ENCODE assay signal across 13 cellular contexts in the genomic region with DNA sequence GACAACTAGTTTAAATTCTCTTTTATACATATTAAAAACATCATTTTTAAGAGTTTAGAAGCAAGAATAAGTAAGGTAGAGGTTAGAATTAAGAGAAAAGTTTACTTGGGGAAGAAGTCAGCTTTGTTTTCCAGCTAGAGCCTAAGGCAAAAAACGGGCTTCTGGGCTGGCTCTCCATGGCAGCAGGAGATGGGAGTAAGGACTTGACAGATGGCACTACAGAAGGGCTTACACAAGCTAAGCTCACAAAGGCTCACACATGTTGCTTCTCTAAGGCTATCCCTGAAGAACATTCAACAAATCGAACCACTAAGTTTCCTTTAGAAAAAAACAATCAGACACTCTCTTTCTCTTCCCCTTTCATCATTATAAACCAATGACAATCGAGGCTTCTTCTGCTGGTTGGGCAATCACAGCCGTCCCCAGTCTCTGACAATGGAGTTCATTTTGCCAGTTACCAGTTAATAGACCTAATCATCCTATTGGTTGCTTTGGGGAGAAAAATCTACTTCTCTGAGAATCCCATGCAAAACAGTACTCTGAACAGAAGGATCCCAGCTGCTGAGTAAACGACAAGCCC. TPM values are rescaled to one million over a fixed set of nuclear protein-coding genes. Genes with fewer than 3 reads are reported as not detected.
A peak's percentile ranks its signal among the peaks of the same experiment; 100 is the strongest.
DNase-seq lines count a peak whose midpoint lies in the region; ATAC-seq lines count a peak whose summit lies in the region.
"Had no signal": no experiment of that assay in that cellular context is flagged by ENCODE, and none has a peak within 500 bp of the region (broad histone marks: within the 10 kb centered on the region; RNA-seq: fewer than 3 reads in every experiment).

No MANE protein-coding gene starts in this region.

- H3K36me3 Mint-ChIP-seq in activated T-helper 17 cell treated with anti-CD3 and anti-CD28 coated beads, Interleukin-2, amount 50 U/mL, for 72 hours (ENCODE audit: low read depth) = peaks cover 95% of the 10 kb centered on the region
- peaks cover 0 to 56% (median 18%) of the 10 kb centered on the region in 3 donors for H3K36me3 Mint-ChIP-seq in naive thymus-derived CD8-positive, alpha-beta T cell

- no peaks in the 10 kb centered on the region for H3K9me3 Mint-ChIP-seq in activated T-helper 17 cell treated with anti-CD3 and anti-CD28 coated beads, Interleukin-2, amount 50 U/mL, for 72 hours
- no peaks in the 10 kb centered on the region for H3K9me3 Mint-ChIP-seq in naive thymus-derived CD8-positive, alpha-beta T cell

- H3K27me3 ChIP-seq in Karpas-422 (ENCODE audit: low read length) = no peaks in the 10 kb centered on the region
- H3K27me3 ChIP-seq: foreskin keratinocyte, left lung had no signal

- POLR2A ChIA-PET in naive thymus-derived CD8-positive, alpha-beta T cell (lab: Charles Lee) = no interaction called here

- H3K9me2 ChIP-seq in Karpas-422 (replicated peaks; ENCODE audit: insufficient read depth, low read length) = no peaks in the 10 kb centered on the region

- H3K27ac Mint-ChIP-seq in activated T-helper 17 cell treated with anti-CD3 and anti-CD28 coated beads, Interleukin-2, amount 50 U/mL, for 72 hours = peak overlapping the region; percentile 32
- H3K27ac Mint-ChIP-seq in naive thymus-derived CD8-positive, alpha-beta T cell = peak overlapping the region; percentile 40 to 95 (median 80)

- H3K36me3 ChIP-seq in Karpas-422 (ENCODE audit: insufficient read depth, low read length) = peaks cover 55% of the 10 kb centered on the region

- no peaks in the 10 kb centered on the region for H3K4me1 ChIP-seq in Karpas-422 (ENCODE audit: low read length)

- no peaks in the 10 kb centered on the region for H3K27me3 Mint-ChIP-seq in activated T-helper 17 cell treated with anti-CD3 and anti-CD28 coated beads, Interleukin-2, amount 50 U/mL, for 72 hours
- H3K27me3 Mint-ChIP-seq in naive thymus-derived CD8-positive, alpha-beta T cell = no peaks in the 10 kb centered on the region

- ATAC-seq in activated T-helper 17 cell treated with anti-CD3 and anti-CD28 coated beads, Interleukin-2, amount 50 U/mL, for 72 hours (replicated peaks) = no peak
- no peak for ATAC-seq in naive thymus-derived CD8-positive, alpha-beta T cell
- ATAC-seq: foreskin keratinocyte, left lung had no signal

- H3K27ac ChIP-seq in Karpas-422 (ENCODE audit: low read length) = no peak overlapping the region
- H3K27ac ChIP-seq: foreskin keratinocyte, left lung, PC-9 had no signal

- no peaks in the 10 kb centered on the region for H3K9me3 ChIP-seq in Karpas-422 (ENCODE audit: low read length)
- H3K9me3 ChIP-seq: left lung had no signal

- H2AFZ ChIP-seq in Karpas-422 (ENCODE audit: low read length) = no peak overlapping the region
- H2AFZ ChIP-seq: PC-9 had no signal

- H3K79me2 ChIP-seq in Karpas-422 (ENCODE audit: low read length) = 0 out of 2 replicates have a peak, but pooled peaks cover 2% of the 10 kb centered on the region

- no peaks in the 10 kb centered on the region; the same call in 1 of the 2 replicates for H4K20me1 ChIP-seq in Karpas-422 (ENCODE audit: insufficient read depth, low read depth, low read length)

- no peak overlapping the region for H3K4me2 ChIP-seq in Karpas-422 (ENCODE audit: low read depth, low read length, poor library complexity, severe bottlenecking)
- H3K4me2 ChIP-seq: PC-9 had no signal

- no peak overlapping the region for H3K4me3 ChIP-seq in Karpas-422 (ENCODE audit: low read length)
- H3K4me3 ChIP-seq: left lung, PC-9 had no signal

- H3K9ac ChIP-seq in Karpas-422 (ENCODE audit: low read length) = no peak overlapping the region

- H3K4me1 Mint-ChIP-seq in activated T-helper 17 cell treated with anti-CD3 and anti-CD28 coated beads, Interleukin-2, amount 50 U/mL, for 72 hours = peaks cover 49% of the 10 kb centered on the region
- peaks cover 36 to 60% (median 59%) of the 10 kb centered on the region in 4 donors for H3K4me1 Mint-ChIP-seq in naive thymus-derived CD8-positive, alpha-beta T cell

- H3K4me3 Mint-ChIP-seq in activated T-helper 17 cell treated with anti-CD3 and anti-CD28 coated beads, Interleukin-2, amount 50 U/mL, for 72 hours = no peak overlapping the region
- peak overlapping the region in 7 of 10 donors; percentile 8 to 53 (median 28) for H3K4me3 Mint-ChIP-seq in naive thymus-derived CD8-positive, alpha-beta T cell

- DNase-seq in D341Med (ENCODE audit: low spot score) = peak; percentile 61
- peak; percentile 100 for DNase-seq in NCI-H1694 treated with DMSO at 0.1 percent for 48 hours (lab: John Stamatoyannopoulos, UW)
- no peak for DNase-seq in naive thymus-derived CD8-positive, alpha-beta T cell
- DNase-seq in Karpas-422 = no peak
- DNase-seq in LoVo (ENCODE audit: low spot score) = no peak
- DNase-seq in activated CD4-positive, alpha-beta T cell treated with anti-CD3 and anti-CD28 coated beads, Interleukin-2, amount 50 U/mL, for 4 hours = no peak
- DNase-seq in T-helper 2 cell = no peak
- DNase-seq: activated T-cell treated with anti-CD3 and anti-CD28 coated beads, Interleukin-2, amount 50 U/mL, for 48 hours; DMS79 treated with DMSO at 0.1 percent for 48 hours; foreskin keratinocyte; left lung; PC-9 had no signal

RNA-seq across cellular contexts. Expression of gene TRIT1, which starts 40.5 kb away (rescaled TPM):
- 10 to 100 TPM; 33.6 to 41.0 TPM for total RNA-seq in activated T-helper 17 cell treated with anti-CD3 and anti-CD28 coated beads, Interleukin-2, amount 50 U/mL, for 72 hours
- total RNA-seq in naive thymus-derived CD8-positive, alpha-beta T cell = 10 to 100 TPM; 22.0 to 25.9 TPM
- polyA plus RNA-seq in naive thymus-derived CD8-positive, alpha-beta T cell = 10 to 100 TPM in 2 of 3 donors, 1 to 10 TPM in 1; 9.5 to 13.0 (median 10.5) TPM
- total RNA-seq in Karpas-422 (2014; rRNA removed; shearing (Covaris generic); ENCODE audit: low replicate concordance) = 43.6 and 50.3 TPM in 2 replicates

RNA-seq across cellular contexts. Expression of gene BMP8B, which starts 54.2 kb away (rescaled TPM):
- under 1 TPM; 0.08 to 0.37 TPM for total RNA-seq in activated T-helper 17 cell treated with anti-CD3 and anti-CD28 coated beads, Interleukin-2, amount 50 U/mL, for 72 hours
- total RNA-seq in naive thymus-derived CD8-positive, alpha-beta T cell = under 1 TPM; 0.26 to 0.41 TPM
- under 1 TPM in 1 of 3 donors, not detected in 2; 0.13 TPM for polyA plus RNA-seq in naive thymus-derived CD8-positive, alpha-beta T cell
- not detected in 2 replicates for total RNA-seq in Karpas-422 (2014; rRNA removed; shearing (Covaris generic); ENCODE audit: low replicate concordance)

RNA-seq across cellular contexts. Expression of gene MYCL, which starts 58.9 kb away (rescaled TPM):
- total RNA-seq in activated T-helper 17 cell treated with anti-CD3 and anti-CD28 coated beads, Interleukin-2, amount 50 U/mL, for 72 hours = under 1 TPM in 1 of 2 donors, not detected in 1; 0.09 TPM
- total RNA-seq in naive thymus-derived CD8-positive, alpha-beta T cell = not detected
- not detected for polyA plus RNA-seq in naive thymus-derived CD8-positive, alpha-beta T cell
- 1.5 TPM in 2 replicates for total RNA-seq in Karpas-422 (2014; rRNA removed; shearing (Covaris generic); ENCODE audit: low replicate concordance)

Comparison
In these comparisons a context has a peak if more than half of its experiments do, and no peak if none do; other contexts are left out.
1. DNase-seq: peak in D341Med (single experiment) and NCI-H1694 treated with DMSO at 0.1 percent for 48 hours (single experiment); none in naive thymus-derived CD8-positive, alpha-beta T cell (0 of 10), Karpas-422 (single experiment), LoVo (single experiment), activated CD4-positive, alpha-beta T cell treated with anti-CD3 and anti-CD28 coated beads, Interleukin-2, amount 50 U/mL, for 4 hours (0 of 2) and T-helper 2 cell (0 of 5).